ENCODE assay signal across 20 cellular contexts in the genomic region with DNA sequence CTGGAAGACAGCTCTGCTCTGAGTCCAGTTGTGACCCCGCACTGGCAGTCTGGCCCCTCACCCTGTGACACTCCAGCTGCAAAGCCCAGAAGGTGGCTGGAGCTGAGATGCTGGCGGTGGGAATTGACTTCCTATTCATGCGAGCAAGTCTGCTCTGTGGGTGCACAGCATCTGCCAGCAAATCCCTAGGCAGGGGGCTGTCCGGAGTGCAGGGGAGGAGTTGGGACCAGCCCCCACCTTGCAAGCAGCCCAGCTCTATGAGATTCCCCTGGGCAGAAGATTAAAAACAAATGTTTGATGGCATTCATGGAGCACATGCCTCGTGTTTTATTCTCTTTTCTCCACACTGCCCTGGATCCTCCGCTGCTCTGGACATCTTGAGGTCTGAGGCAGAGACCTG.
DNase-seq lines count a peak whose midpoint lies in the region; FAIRE-seq and TF ChIP-seq lines count a peak whose summit lies in the region.
"Had no signal": no experiment of that assay in that cellular context is flagged by ENCODE, and none has a peak within 500 bp of the region (broad histone marks: within the 10 kb centered on the region; RNA-seq: fewer than 3 reads in every experiment).

No MANE protein-coding gene starts in this region.

- H3K27me3 Mint-ChIP-seq in HFFc6 (ENCODE audit: insufficient read depth), result peaks cover 2% of the 10 kb centered on the region
- H3K27me3 Mint-ChIP-seq: activated B cell treated with CpG ODN at 0.5 μM for 24 hours, IgD-negative memory B cell had no signal

- H3K4me1 Mint-ChIP-seq in HFFc6 (ENCODE audit: low read depth), result peaks cover 50% of the 10 kb centered on the region

- H3K4me1 ChIP-seq in hepatocyte (ENCODE audit: insufficient read depth) (peaks cover 13% of the 10 kb centered on the region), smooth muscle cell (ENCODE audit: low read depth) (peaks cover 26% of the 10 kb centered on the region), kidney (ENCODE audit: control insufficient read depth in 1 of 2, insufficient read depth in 1 of 2, low read depth in 1 of 2, low read length in 2 of 2) (no peaks in the 10 kb centered on the region)
- H3K4me1 ChIP-seq: breast epithelium, SJCRH30, tibial artery had no signal

- H3F3A ChIP-seq in smooth muscle cell (ENCODE audit: low read depth), result peaks cover 35% of the 10 kb centered on the region

- 46% methylated on average over 6 of the region's 6 CpGs for WGBS in hepatocyte (ENCODE audit: low lambda C conversion rate, missing lambda C conversion rate)
- WGBS in smooth muscle cell (ENCODE audit: low lambda C conversion rate), result 29% methylated on average over 6 of the region's 6 CpGs

- H3K9me3 Mint-ChIP-seq in HFFc6, result peaks cover 12% of the 10 kb centered on the region; the same call in 1 of the 2 replicates

- H2AFZ ChIP-seq in hepatocyte (no peak overlapping the region), smooth muscle cell (ENCODE audit: low read depth) (no peak overlapping the region)

- no peak for DNase-seq in HFFc6
- DNase-seq in astrocyte of the spinal cord (ENCODE audit: low read depth, low spot score), result peak; percentile 59
- no peak for DNase-seq in hepatocyte (ENCODE audit: low spot score)
- DNase-seq in smooth muscle cell (lab: John Stamatoyannopoulos, UW; ENCODE audit: unreplicated experiment), result no peak
- DNase-seq in NCI-H187 treated with DMSO at 0.1 percent for 48 hours (lab: John Stamatoyannopoulos, UW), result no peak
- no peak for DNase-seq in kidney
- no peak for DNase-seq in amygdala (lab: John Stamatoyannopoulos, UW)
- DNase-seq: activated B cell treated with CpG ODN at 0.5 μM for 24 hours; activated T-cell treated with anti-CD3 and anti-CD28 coated beads, Interleukin-2, amount 50 U/mL, for 72 hours; Calu3; GOT3; left ventricle myocardium superior; NCI-H774; SJCRH30; stimulated activated naive CD4-positive, alpha-beta T cell; tibial artery had no signal

- H3K4me3 ChIP-seq in astrocyte of the spinal cord (ENCODE audit: low read depth, low read length) (no peak overlapping the region), hepatocyte (no peak overlapping the region), smooth muscle cell (no peak overlapping the region), kidney (ENCODE audit: low read length in 2 of 2) (no peak overlapping the region)
- H3K4me3 ChIP-seq: breast epithelium, SJCRH30, tibial artery had no signal

- H3K27me3 ChIP-seq in hepatocyte (no peaks in the 10 kb centered on the region), smooth muscle cell (ENCODE audit: low read depth) (no peaks in the 10 kb centered on the region)
- H3K27me3 ChIP-seq: breast epithelium, SJCRH30, tibial artery had no signal

- in situ Hi-C loops in astrocyte of the spinal cord (cut with HindIII; ENCODE audit: low sequenced_read_pairs), result no loop called here

- H3K79me2 ChIP-seq in hepatocyte (no peaks in the 10 kb centered on the region), smooth muscle cell (ENCODE audit: low read depth) (no peaks in the 10 kb centered on the region)

- H3K4me3 Mint-ChIP-seq in HFFc6, result 0 out of 2 replicates have a peak overlapping the region, but pooled peaks have one; percentile 7
- H3K4me3 Mint-ChIP-seq: activated B cell treated with CpG ODN at 0.5 μM for 24 hours; activated T-cell treated with anti-CD3 and anti-CD28 coated beads, Interleukin-2, amount 50 U/mL, for 72 hours; IgD-negative memory B cell; T-helper 2 cell treated with Interferon-gamma antibody and Interleukin-4, amounts not matched to agents 5 μg/mL and 100 μg/mL, for 36 hours had no signal

- H4K20me1 ChIP-seq in hepatocyte (ENCODE audit: insufficient read depth, poor library complexity, severe bottlenecking) (no peaks in the 10 kb centered on the region), smooth muscle cell (ENCODE audit: low read depth) (no peaks in the 10 kb centered on the region)

- H3K9me3 ChIP-seq in hepatocyte (ENCODE audit: low read depth) (no peaks in the 10 kb centered on the region), smooth muscle cell (replicated peaks; ENCODE audit: low read depth) (no peaks in the 10 kb centered on the region), kidney (ENCODE audit: control insufficient read depth in 1 of 2, low read length in 2 of 2) (no peaks in the 10 kb centered on the region)
- H3K9me3 ChIP-seq: SJCRH30 had no signal

- H3K9me2 ChIP-seq in hepatocyte (replicated peaks; ENCODE audit: insufficient read depth), result no peaks in the 10 kb centered on the region

- no peak for TF ChIP-seq CTCF in HFFc6 (IDR thresholded peaks at IDR 0.05)
- no peak for TF ChIP-seq CTCF in astrocyte of the spinal cord (IDR thresholded peaks at IDR 0.05; ENCODE audit: low read depth, low read length)
- no peak for TF ChIP-seq CTCF in hepatocyte (IDR thresholded peaks at IDR 0.05; ENCODE audit: poor library complexity)
- TF ChIP-seq CTCF in smooth muscle cell (IDR thresholded peaks at IDR 0.05; ENCODE audit: borderline replicate concordance, insufficient read depth, poor library complexity, severe bottlenecking), result no peak
- TF ChIP-seq CTCF in kidney (IDR thresholded peaks at IDR 0.05; ENCODE audit: borderline replicate concordance, extremely low read depth, insufficient read depth), result no peak

- H3K27ac Mint-ChIP-seq in HFFc6, result peak overlapping the region; percentile 20; the same call in 1 of the 2 replicates
- H3K27ac Mint-ChIP-seq: activated B cell treated with CpG ODN at 0.5 μM for 24 hours; activated T-cell treated with anti-CD3 and anti-CD28 coated beads, Interleukin-2, amount 50 U/mL, for 72 hours; T-helper 2 cell treated with Interferon-gamma antibody and Interleukin-4, amounts not matched to agents 5 μg/mL and 100 μg/mL, for 36 hours had no signal

- peak overlapping the region; percentile 59 for H3K27ac ChIP-seq in hepatocyte
- peak overlapping the region; percentile 72 for H3K27ac ChIP-seq in smooth muscle cell (ENCODE audit: low read depth)
- H3K27ac ChIP-seq in kidney (ENCODE audit: low read depth in 2 of 2, low read length in 2 of 2), result no peak overlapping the region
- H3K27ac ChIP-seq: HL-60, SJCRH30, tibial artery had no signal

- H3K36me3 ChIP-seq in hepatocyte (replicated peaks; ENCODE audit: insufficient read depth, low read depth) (no peaks in the 10 kb centered on the region), smooth muscle cell (ENCODE audit: low read depth) (peaks cover 14% of the 10 kb centered on the region), kidney (ENCODE audit: control insufficient read depth in 1 of 2, insufficient read depth in 2 of 2, low read length in 2 of 2) (no peaks in the 10 kb centered on the region)
- H3K36me3 ChIP-seq: SJCRH30 had no signal

- H3K4me2 ChIP-seq in hepatocyte, result peak overlapping the region; percentile 44
- peak overlapping the region; percentile 68 for H3K4me2 ChIP-seq in smooth muscle cell

- intact Hi-C loops in kidney (cut with DNase I), result no loop called here

- H3K9ac ChIP-seq in smooth muscle cell (ENCODE audit: low read depth), result peak overlapping the region; percentile 53
- no peak overlapping the region for H3K9ac ChIP-seq in kidney (ENCODE audit: low read length in 2 of 2)

- FAIRE-seq in kidney (lab: Jason Lieb, UNC), result no peak

- H3K36me3 Mint-ChIP-seq in HFFc6 (ENCODE audit: low read depth), result peaks cover 39% of the 10 kb centered on the region

Comparison
In these comparisons a context has a peak if more than half of its experiments do, and no peak if none do; other contexts are left out.
1. H3K27ac ChIP-seq: peak in hepatocyte (single experiment) and smooth muscle cell (single experiment); none in kidney (0 of 2).